9 cellular contexts compared by ENCODE assay signal in the genomic region with DNA sequence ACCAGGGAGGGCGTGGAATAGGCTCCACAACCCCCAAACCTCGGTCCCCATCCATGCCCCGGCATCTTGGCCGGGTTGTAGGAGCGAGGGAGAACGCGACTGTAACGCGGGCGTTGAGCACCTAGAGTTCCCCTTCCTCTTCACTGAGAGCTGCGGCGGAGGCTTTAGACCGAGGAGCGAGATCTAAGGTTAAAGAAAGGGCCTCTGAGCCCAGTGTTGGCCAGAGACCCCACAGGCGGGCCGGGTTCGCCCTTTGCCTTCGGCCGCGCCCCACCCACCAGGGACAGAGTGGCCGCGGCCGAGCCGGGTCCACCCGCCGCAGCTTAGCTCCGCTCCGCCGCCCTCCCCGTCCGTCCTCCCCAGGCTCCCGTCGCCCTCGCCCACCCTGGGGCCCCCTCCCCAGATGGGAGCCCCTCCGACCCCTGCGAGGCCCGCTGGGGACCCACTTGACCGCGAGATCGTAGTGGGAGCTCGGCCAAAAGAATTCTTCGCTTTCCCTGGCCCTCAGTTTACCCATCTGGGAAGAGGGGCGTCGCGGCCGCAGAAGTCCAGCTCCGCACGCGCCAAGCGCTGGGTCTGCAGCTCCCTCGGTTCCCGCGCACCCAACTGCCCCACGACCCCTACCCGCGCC. TPM values are rescaled to one million over a fixed set of nuclear protein-coding genes. Genes with fewer than 3 reads are reported as not detected.
DNase-seq lines count a peak whose midpoint lies in the region; ATAC-seq and TF ChIP-seq lines count a peak whose summit lies in the region.
"Had no signal": no experiment of that assay in that cellular context is flagged by ENCODE, and none has a peak within 500 bp of the region (broad histone marks: within the 10 kb centered on the region; RNA-seq: fewer than 3 reads in every experiment).

No MANE protein-coding gene starts in this region.

- 19 to 55% methylated on average over 56 of the region's 56 CpGs for WGBS in sigmoid colon, 2 donors

- intact Hi-C loops in Right ventricle myocardium superior (cut with DNase I), result no loop called here
- intact Hi-C loops in sigmoid colon (cut with DNase I), result no loop called here

- CTCF ChIA-PET in RWPE1 (lab: Yijun Ruan, JAX), result interaction anchor here (0.7 kb wide), 1 partner anchor 8 kb away, joined by 3 read pairs; no protein-coding TSS in a partner anchor

- ATAC-seq in Right ventricle myocardium superior (ENCODE audit: poor library complexity) (peak; percentile 49), HG03432 (IDR thresholded peaks at IDR 0.05; ENCODE audit: unreplicated experiment) (no peak), HG03097 (IDR thresholded peaks at IDR 0.05; ENCODE audit: low FRiP score, unreplicated experiment) (no peak)

- no peaks in the 10 kb centered on the region for H3K36me3 ChIP-seq in sigmoid colon

- TF ChIP-seq CTCF in RWPE1 (conservative IDR thresholded peaks at IDR 0.05; ENCODE audit: low read depth) (no peak), sigmoid colon (IDR thresholded peaks at IDR 0.05) (no peak)

- peaks cover 16 to 65% (median 43%) of the 10 kb centered on the region in 3 donors for H3K27me3 ChIP-seq in sigmoid colon

- TF ChIP-seq EP300 in sigmoid colon (IDR thresholded peaks at IDR 0.05), result no peak

- peaks cover 0 to 9% (median 2%) of the 10 kb centered on the region in 4 donors for H3K9me3 ChIP-seq in sigmoid colon

- H3K27ac ChIP-seq in RWPE1 (peak overlapping the region; percentile 89), sigmoid colon (peak overlapping the region in 2 of 4 donors; percentile 55)

- peak overlapping the region; percentile 24 to 51 (median 43) for H3K4me3 ChIP-seq in sigmoid colon

- peaks cover 0 to 15% (median 11%) of the 10 kb centered on the region in 4 donors for H3K4me1 ChIP-seq in sigmoid colon

- TF ChIP-seq POLR2A in sigmoid colon (IDR thresholded peaks at IDR 0.05), result no peak

- POLR2A ChIA-PET in RWPE1 (lab: Yijun Ruan, JAX; ENCODE audit: low non-redundant PET), result no interaction called here

- DNase-seq in GF-D8 (lab: John Stamatoyannopoulos, UW), result peak; percentile 13
- DNase-seq in RWPE1 (ENCODE audit: low spot score), result no peak
- peak; percentile 57 for DNase-seq in Right ventricle myocardium superior
- DNase-seq in sigmoid colon, result no peak
- DNase-seq in MV-4-11 (lab: John Stamatoyannopoulos, UW), result no peak
- DNase-seq in NCI-H1417 treated with DMSO at 0.1 percent for 48 hours (lab: John Stamatoyannopoulos, UW), result no peak
- DNase-seq: SHP77 treated with DMSO at 0.1 percent for 48 hours had no signal

RNA-seq across cellular contexts. Expression of gene ANPEP, which starts 0.4 kb away (rescaled TPM):
- total RNA-seq in Right ventricle myocardium superior (6.6 TPM), sigmoid colon (10 to 100 TPM in 1 of 4 donors, 1 to 10 TPM in 3; 4.4 to 24.6 (median 6.2) TPM)
- 100 to 1,000 TPM; 108 to 229 (median 166) TPM for polyA plus RNA-seq in sigmoid colon

RNA-seq across cellular contexts. Expression of gene MESP2, which starts 38.1 kb away (rescaled TPM):
- total RNA-seq in Right ventricle myocardium superior, result 0.13 TPM
- not detected for total RNA-seq in sigmoid colon
- polyA plus RNA-seq in sigmoid colon, result 1 to 10 TPM in 2 of 3 donors, not detected in 1; 1.3 to 1.8 TPM

Comparison
In these comparisons a context has a peak if more than half of its experiments do, and no peak if none do; other contexts are left out.
1. DNase-seq: peak in GF-D8 (single experiment) and Right ventricle myocardium superior (single experiment); none in RWPE1 (single experiment), sigmoid colon (single experiment), MV-4-11 (single experiment) and NCI-H1417 treated with DMSO at 0.1 percent for 48 hours (single experiment).